In genomic region chr1:204123376-204123775, GRCh38 we compare ENCODE assay signal across 11 cellular contexts. TPM values are rescaled to one million over a fixed set of nuclear protein-coding genes. Genes with fewer than 3 reads are reported as not detected.
DNase-seq lines count a peak whose midpoint lies in the region; ATAC-seq, FAIRE-seq and TF ChIP-seq lines count a peak whose summit lies in the region.
"Had no signal": no experiment of that assay in that cellular context is flagged by ENCODE, and none has a peak within 500 bp of the region (broad histone marks: within the 10 kb centered on the region; RNA-seq: fewer than 3 reads in every experiment).

No MANE protein-coding gene starts in this region.

- no peak overlapping the region for H3K4me3 ChIP-seq in OCI-LY3 (ENCODE audit: low read length)
- no peak overlapping the region for H3K4me3 ChIP-seq in fibroblast of lung (replicated peaks in 1 of 4; ENCODE audit: control extremely low read depth in 1 of 4, insufficient read depth in 1 of 4, low read depth in 3 of 4, low read length in 4 of 4)
- H3K4me3 ChIP-seq in small intestine (ENCODE audit: low read depth in 1 of 2, low read length in 2 of 2), result no peak overlapping the region
- no peak overlapping the region for H3K4me3 ChIP-seq in aorta (ENCODE audit: low read length in 2 of 2)

- intact Hi-C loops in aorta (cut with DNase I), result no loop called here

- no peak overlapping the region for H3K9ac ChIP-seq in OCI-LY3 (ENCODE audit: low read length)
- no peak overlapping the region for H3K9ac ChIP-seq in fibroblast of lung (ENCODE audit: insufficient read depth, low read length)

- H2AFZ ChIP-seq in OCI-LY3 (ENCODE audit: low read depth, low read length) (no peak overlapping the region), fibroblast of lung (ENCODE audit: low read length) (no peak overlapping the region)

- DNase-seq in NCI-H1694 treated with DMSO at 0.1 percent for 48 hours (lab: John Stamatoyannopoulos, UW) (peak; percentile 11), NCI-H1694 (lab: John Stamatoyannopoulos, UW) (no peak), fibroblast of lung (ENCODE audit: low read depth in 2 of 2) (no peak), small intestine (peak; percentile 31), aorta (no peak), NCI-H2171 (lab: John Stamatoyannopoulos, UW) (no peak)
- no peak for DNase-seq in activated effector memory CD4-positive, alpha-beta T cell treated with Interleukin-2 at 50 U/mL for 16 hours
- DNase-seq: activated B cell treated with CpG ODN at 0.5 μM for 24 hours, anterior cingulate cortex had no signal

- no peaks in the 10 kb centered on the region for H3K79me2 ChIP-seq in OCI-LY3 (ENCODE audit: low read length)
- H3K79me2 ChIP-seq in fibroblast of lung (ENCODE audit: control insufficient read depth, insufficient read depth, low read length), result no peaks in the 10 kb centered on the region

- H3K4me1 ChIP-seq in OCI-LY3 (ENCODE audit: low read length) (no peaks in the 10 kb centered on the region), fibroblast of lung (ENCODE audit: control insufficient read depth, extremely low read depth, insufficient read depth, low read length) (peaks cover 2% of the 10 kb centered on the region), small intestine (ENCODE audit: control insufficient read depth in 2 of 2, insufficient read depth in 1 of 2, low read depth in 1 of 2, low read length in 1 of 2) (no peaks in the 10 kb centered on the region), aorta (ENCODE audit: control insufficient read depth in 1 of 2, insufficient read depth in 2 of 2, low read length in 2 of 2) (no peaks in the 10 kb centered on the region)

- H4K20me1 ChIP-seq in OCI-LY3 (ENCODE audit: insufficient read depth, low read length), result no peaks in the 10 kb centered on the region
- no peaks in the 10 kb centered on the region for H4K20me1 ChIP-seq in fibroblast of lung (ENCODE audit: control insufficient read depth, extremely low read depth, insufficient read depth, low read length)

- H3K36me3 ChIP-seq in OCI-LY3 (replicated peaks; ENCODE audit: low read depth, low read length) (no peaks in the 10 kb centered on the region), fibroblast of lung (ENCODE audit: control insufficient read depth, insufficient read depth, low read length) (peaks cover 5% of the 10 kb centered on the region), small intestine (ENCODE audit: control insufficient read depth in 2 of 2, insufficient read depth in 2 of 2, low read length in 2 of 2) (peaks cover 7 to 8% of the 10 kb centered on the region in 2 donors), aorta (ENCODE audit: control insufficient read depth in 1 of 2, insufficient read depth in 2 of 2, low read length in 1 of 2) (peaks cover 0 to 4% of the 10 kb centered on the region in 2 donors)

- no peaks in the 10 kb centered on the region for H3K27me3 ChIP-seq in OCI-LY3 (ENCODE audit: low read depth, low read length)
- no peaks in the 10 kb centered on the region for H3K27me3 ChIP-seq in fibroblast of lung (ENCODE audit: control insufficient read depth, insufficient read depth, low read length)
- no peaks in the 10 kb centered on the region for H3K27me3 ChIP-seq in small intestine (ENCODE audit: control insufficient read depth in 2 of 2, insufficient read depth in 2 of 2, low read length in 2 of 2)
- no peaks in the 10 kb centered on the region for H3K27me3 ChIP-seq in aorta (ENCODE audit: control insufficient read depth in 1 of 2, insufficient read depth in 2 of 2, low read length in 1 of 2)

- no peak overlapping the region for H3K27ac ChIP-seq in OCI-LY3 (ENCODE audit: low read length)
- no peak overlapping the region for H3K27ac ChIP-seq in fibroblast of lung (ENCODE audit: insufficient read depth, low read length)
- no peak overlapping the region for H3K27ac ChIP-seq in small intestine (ENCODE audit: low read depth in 1 of 2, low read length in 1 of 2)
- H3K27ac ChIP-seq in aorta (ENCODE audit: low read depth in 1 of 2, low read length in 2 of 2), result no peak overlapping the region

- TF ChIP-seq CTCF in OCI-LY3 (IDR thresholded peaks at IDR 0.05; ENCODE audit: low read depth, low read length) (peak; percentile 23; the same call in 1 of the 2 replicates), fibroblast of lung (conservative IDR thresholded peaks at IDR 0.05 in 1 of 2, IDR thresholded peaks at IDR 0.05 in 1 of 2; ENCODE audit: low read depth in 1 of 2, low read length in 2 of 2) (peak; percentile 13 to 46)

- H3K4me2 ChIP-seq in OCI-LY3 (ENCODE audit: low read length) (no peak overlapping the region), fibroblast of lung (ENCODE audit: extremely low read depth, insufficient read depth, low read length) (no peak overlapping the region)

- H3K9me3 ChIP-seq in OCI-LY3 (ENCODE audit: insufficient read depth, low read length) (no peaks in the 10 kb centered on the region), fibroblast of lung (ENCODE audit: control insufficient read depth, insufficient read depth, low read depth, low read length) (no peaks in the 10 kb centered on the region), small intestine (ENCODE audit: control insufficient read depth, low read depth) (no peaks in the 10 kb centered on the region), aorta (ENCODE audit: control insufficient read depth, low read length) (no peaks in the 10 kb centered on the region)

- FAIRE-seq in small intestine (lab: Jason Lieb, UNC), result no peak
- FAIRE-seq: islet of Langerhans had no signal

- WGBS in small intestine, 3 donors, result 73 to 78% (median 77%) methylated on average over 9 of the region's 9 CpGs
- 71 to 73% methylated on average over 9 of the region's 9 CpGs for WGBS in aorta, 2 donors

- no peak for ATAC-seq in aorta (ENCODE audit: low FRiP score)

RNA-seq across cellular contexts. Expression of gene ETNK2, which starts 28.5 kb away (rescaled TPM):
- total RNA-seq in fibroblast of lung, result 1.7 and 3.3 TPM in 2 replicates
- 2.7 and 4.0 TPM in 2 replicates for polyA plus RNA-seq in fibroblast of lung
- polyA plus RNA-seq in fibroblast of lung (2012), result 1.7 and 3.3 TPM in 2 replicates
- 3.4 and 10.5 TPM in 2 replicates for polyA minus RNA-seq in fibroblast of lung (ENCODE audit: low replicate concordance)
- polyA plus RNA-seq in small intestine, result 1 to 10 TPM in 2 of 3 donors, under 1 TPM in 1; 0.22 to 5.1 (median 1.4) TPM
- 10 to 100 TPM; 15.8 to 18.0 TPM for total RNA-seq in aorta
- polyA plus RNA-seq in aorta, result 10 to 100 TPM; 10.1 to 13.0 TPM

RNA-seq across cellular contexts. Expression of gene REN, which starts 42.8 kb away (rescaled TPM):
- total RNA-seq in fibroblast of lung (0.17 TPM in 1 of 2 replicates, not detected in the other), aorta (not detected)
- polyA plus RNA-seq in fibroblast of lung (0.11 and 0.20 TPM in 2 replicates), small intestine (under 1 TPM in 1 of 3 donors, not detected in 2; 0.04 TPM), aorta (not detected)
- polyA plus RNA-seq in fibroblast of lung (2012), result 0.20 TPM in 1 of 2 replicates, not detected in the other
- 0.33 TPM in 1 of 2 replicates, not detected in the other for polyA minus RNA-seq in fibroblast of lung (ENCODE audit: low replicate concordance)
- total RNA-seq: activated B cell treated with CpG ODN at 0.5 μM for 24 hours had no signal

RNA-seq across cellular contexts. Expression of gene SOX13, which starts 50.5 kb away (rescaled TPM):
- total RNA-seq in fibroblast of lung (1.5 and 2.0 TPM in 2 replicates), aorta (10 to 100 TPM; 40.9 to 52.8 TPM)
- polyA plus RNA-seq in fibroblast of lung (3.1 and 5.5 TPM in 2 replicates), small intestine (10 to 100 TPM; 12.4 to 19.9 (median 17.4) TPM), aorta (10 to 100 TPM in 1 of 2 donors, 1 to 10 TPM in 1; 9.6 to 16.3 TPM)
- polyA plus RNA-seq in fibroblast of lung (2012), result 2.5 and 5.2 TPM in 2 replicates
- polyA minus RNA-seq in fibroblast of lung (ENCODE audit: low replicate concordance), result 5.0 and 20.1 TPM in 2 replicates
- total RNA-seq: activated B cell treated with CpG ODN at 0.5 μM for 24 hours had no signal

Comparison
In these comparisons a context has a peak if more than half of its experiments do, and no peak if none do; other contexts are left out.
1. DNase-seq: peak in NCI-H1694 treated with DMSO at 0.1 percent for 48 hours (single experiment) and small intestine (single experiment); none in NCI-H1694 (single experiment), fibroblast of lung (0 of 2), aorta (0 of 2), activated effector memory CD4-positive, alpha-beta T cell treated with Interleukin-2 at 50 U/mL for 16 hours (single experiment) and NCI-H2171 (single experiment).